ENCODE assay signal across 19 cellular contexts in genomic region chr10:114207349-114207748, GRCh38.
DNase-seq lines count a peak whose midpoint lies in the region; ATAC-seq, FAIRE-seq and TF ChIP-seq lines count a peak whose summit lies in the region.
"Had no signal": no experiment of that assay in that cellular context is flagged by ENCODE, and none has a peak within 500 bp of the region (broad histone marks: within the 10 kb centered on the region; RNA-seq: fewer than 3 reads in every experiment).

No MANE protein-coding gene starts in this region.

- no peak for TF ChIP-seq CTCF in GM12865 (IDR thresholded peaks at IDR 0.05; ENCODE audit: insufficient read depth, low read depth, low read length, missing control alignments)

- ATAC-seq in HG02870 (IDR thresholded peaks at IDR 0.05; ENCODE audit: unreplicated experiment) (peak; percentile 76), HG02798 (IDR thresholded peaks at IDR 0.05; ENCODE audit: poor library complexity, unreplicated experiment) (no peak)
- ATAC-seq: HCT116 had no signal

- DNase-seq in GM12865 (ENCODE audit: low read depth) (peak; percentile 12), SKM-1 treated with dmso at 0.1 percent for 144 hours (lab: John Stamatoyannopoulos, UW; ENCODE audit: unreplicated experiment) (peak; percentile 44), GM03348 (ENCODE audit: low spot score) (no peak), GM19239 (ENCODE audit: insufficient read length, low spot score) (no peak)
- DNase-seq: CD4-positive, alpha-beta T cell; CD8-positive, alpha-beta memory T cell; DMS 273 treated with DMSO at 0.1 percent for 48 hours; DMS79; EL; GDM1; H9 had no signal

- no peak overlapping the region for H3K4me3 ChIP-seq in GM12865 (ENCODE audit: low read depth, low read length)
- H3K4me3 ChIP-seq: BLaER1, GM23338 had no signal

- FAIRE-seq in GM19239 (lab: Jason Lieb, UNC): no peak
- FAIRE-seq: A204.1, D721Med, GM12892 had no signal

Comparison
In these comparisons a context has a peak if more than half of its experiments do, and no peak if none do; other contexts are left out.
1. DNase-seq: peak in GM12865 (single experiment) and SKM-1 treated with dmso at 0.1 percent for 144 hours (single experiment); none in GM03348 (single experiment) and GM19239 (single experiment).